ENCODE assay signal across 8 cellular contexts in genomic region chr22:41833369-41834004, GRCh38. TPM values are rescaled to one million over a fixed set of nuclear protein-coding genes. Genes with fewer than 3 reads are reported as not detected.
A peak's percentile ranks its signal among the peaks of the same experiment; 100 is the strongest.
DNase-seq lines count a peak whose midpoint lies in the region; ATAC-seq, FAIRE-seq and TF ChIP-seq lines count a peak whose summit lies in the region.

No MANE protein-coding gene starts in this region.

- H3K4me1 Mint-ChIP-seq in activated naive CD4-positive, alpha-beta T cell treated with anti-CD3 and anti-CD28 coated beads, Interleukin-2, amount 50 U/mL, for 24 hours = peaks cover 54% of the 10 kb centered on the region

- POLR2A ChIA-PET in PC-3 (lab: Charles Lee; ENCODE audit: unreplicated experiment) = interaction anchor here (0.5 to 0.9 kb wide), 3 partner anchors 8 to 1979 kb away, joined by 3 to 15 read pairs (median 4); no protein-coding TSS in a partner anchor

- H3K27me3 ChIP-seq in PC-3 (ENCODE audit: low read length) = no peaks in the 10 kb centered on the region
- no peaks in the 10 kb centered on the region for H3K27me3 ChIP-seq in pancreas

- H3K9me3 Mint-ChIP-seq in activated naive CD4-positive, alpha-beta T cell treated with anti-CD3 and anti-CD28 coated beads, Interleukin-2, amount 50 U/mL, for 24 hours = no peaks in the 10 kb centered on the region

- H4K20me1 ChIP-seq in PC-3 (ENCODE audit: low read length) = 0 out of 2 replicates have a peak, but pooled peaks cover 11% of the 10 kb centered on the region

- H3K9me2 ChIP-seq in PC-3 (replicated peaks; ENCODE audit: low read length) = no peaks in the 10 kb centered on the region

- peak overlapping the region; percentile 97 for H3K4me3 Mint-ChIP-seq in activated naive CD4-positive, alpha-beta T cell treated with anti-CD3 and anti-CD28 coated beads, Interleukin-2, amount 50 U/mL, for 24 hours

- H3K9ac ChIP-seq in PC-3 (ENCODE audit: low read length) = peak overlapping the region; percentile 95

- CTCF ChIA-PET in PC-3 (lab: Charles Lee) = interaction anchor here (0.6 to 1.0 kb wide), 2 partner anchors 10 to 136 kb away, joined by 3 read pairs; no protein-coding TSS in a partner anchor

- no peak overlapping the region for H2AFZ ChIP-seq in PC-3 (ENCODE audit: low read length)

- intact Hi-C loops in PC-3 (cut with micrococcal nuclease) = no loop called here
- intact Hi-C loops in Right ventricle myocardium superior (cut with DNase I) = no loop called here
- intact Hi-C loops in pancreas (cut with DNase I) = no loop called here

- BruUV-seq in PC-3 (replicated peaks; lab: Mats Ljungman, UMichigan) = no TSS peak

- 0 to 1% methylated on average over 80 to 86 of the region's 86 CpGs for WGBS in pancreas, 2 donors

- H3K79me2 ChIP-seq in PC-3 (ENCODE audit: low read length) = peaks cover 50% of the 10 kb centered on the region

- H3K9me3 ChIP-seq in PC-3 (ENCODE audit: low read length) (no peaks in the 10 kb centered on the region), pancreas (no peaks in the 10 kb centered on the region)

- peak; percentile 11 for ATAC-seq in PC-3
- peak; percentile 30 for ATAC-seq in Right ventricle myocardium superior (ENCODE audit: poor library complexity)
- ATAC-seq in pancreas = peak; percentile 23 to 42 (median 25)
- ATAC-seq in GM19395 (IDR thresholded peaks at IDR 0.05; ENCODE audit: unreplicated experiment) = no peak

- H3K36me3 ChIP-seq in PC-3 (ENCODE audit: low read depth, low read length) (peaks cover 14% of the 10 kb centered on the region), pancreas (no peaks in the 10 kb centered on the region)

- H3K4me2 ChIP-seq in PC-3 (ENCODE audit: low read length) = peak overlapping the region; percentile 90

- H3F3A ChIP-seq in PC-3 (ENCODE audit: low read length, unreplicated experiment) = no peaks in the 10 kb centered on the region

- peak overlapping the region; percentile 95 for H3K27ac Mint-ChIP-seq in activated naive CD4-positive, alpha-beta T cell treated with anti-CD3 and anti-CD28 coated beads, Interleukin-2, amount 50 U/mL, for 24 hours

- H3K36me3 Mint-ChIP-seq in activated naive CD4-positive, alpha-beta T cell treated with anti-CD3 and anti-CD28 coated beads, Interleukin-2, amount 50 U/mL, for 24 hours = peaks cover 20% of the 10 kb centered on the region

- FAIRE-seq in pancreas (lab: Jason Lieb, UNC) = no peak

- peaks cover 13% of the 10 kb centered on the region for H3K4me1 ChIP-seq in PC-3 (ENCODE audit: insufficient read depth, low read length)
- peaks cover 0 to 6% (median 6%) of the 10 kb centered on the region in 3 donors for H3K4me1 ChIP-seq in pancreas

- DNase-seq in GM12864 (ENCODE audit: low read depth) (no peak), HFF-Myc (ENCODE audit: extremely low read depth, low read depth) (no peak), PC-3 (peak; percentile 6), Right ventricle myocardium superior (peak; percentile 68), pancreas (peak; percentile 40 to 87 (median 60)), GOT3 (lab: John Stamatoyannopoulos, UW) (no peak)

- TF ChIP-seq CTCF in GM12864 (IDR thresholded peaks at IDR 0.05; ENCODE audit: low read depth, low read length, missing control alignments) (no peak), HFF-Myc (IDR thresholded peaks at IDR 0.05; ENCODE audit: low read depth, low read length, missing control alignments) (no peak), PC-3 (conservative IDR thresholded peaks at IDR 0.05; ENCODE audit: low read depth, low read length) (no peak), pancreas (IDR thresholded peaks at IDR 0.05) (no peak)

- H3K27me3 Mint-ChIP-seq in activated naive CD4-positive, alpha-beta T cell treated with anti-CD3 and anti-CD28 coated beads, Interleukin-2, amount 50 U/mL, for 24 hours = no peaks in the 10 kb centered on the region

- H3K4me3 ChIP-seq in GM12864 (ENCODE audit: low read depth, low read length) (peak overlapping the region; percentile 71), HFF-Myc (replicated peaks; ENCODE audit: low read depth, low read length) (peak overlapping the region; percentile 81), PC-3 (ENCODE audit: low read length) (peak overlapping the region; percentile 95), pancreas (peak overlapping the region; percentile 58 to 97 (median 86))

- H3K27ac ChIP-seq in PC-3 (ENCODE audit: low read length) (peak overlapping the region; percentile 73), pancreas (peak overlapping the region; percentile 86 to 97 (median 94))

RNA-seq across cellular contexts. Expression of gene SREBF2, which starts 0.6 kb away (rescaled TPM):
- total RNA-seq in PC-3 (2014; rRNA removed) = 38.7 and 40.0 TPM in 2 replicates
- total RNA-seq in Right ventricle myocardium superior = 75.2 TPM
- 10 to 100 TPM; 28.2 to 44.8 (median 34.3) TPM for total RNA-seq in pancreas
- 10 to 100 TPM; 32.7 to 37.3 TPM for polyA plus RNA-seq in pancreas

RNA-seq across cellular contexts. Expression of gene CCDC134, which starts 33.0 kb away (rescaled TPM):
- total RNA-seq in PC-3 (2014; rRNA removed) = 7.9 and 17.6 TPM in 2 replicates
- total RNA-seq in Right ventricle myocardium superior = 4.0 TPM
- total RNA-seq in pancreas = 1 to 10 TPM; 2.9 to 7.6 (median 4.9) TPM
- polyA plus RNA-seq in pancreas = 1 to 10 TPM; 1.9 to 2.0 TPM

Comparison
In these comparisons a context has a peak if more than half of its experiments do, and no peak if none do; other contexts are left out.
1. DNase-seq: peak in PC-3 (single experiment), Right ventricle myocardium superior (single experiment) and pancreas (6 of 6); none in GM12864 (single experiment), HFF-Myc (single experiment) and GOT3 (single experiment).
2. Peak in every context shown above with its lines, with median percentiles within 50 percentile points of each other: H3K4me3 ChIP-seq.